In genomic region chr15:68621535-68621934, GRCh38 we compare ENCODE assay signal across 1 cellular context.
A peak's percentile ranks its signal among the peaks of the same experiment; 100 is the strongest.
TF ChIP-seq lines count a peak whose summit lies in the region.

No MANE protein-coding gene starts in this region.

TF ChIP-seq in K562, 482 proteins besides CTCF, POLR2A, EP300 and RAD21 (continued from another document):
- TF ChIP-seq PHTF2 (CRISPR knock-in tag; IDR thresholded peaks at IDR 0.05) (no peak), ZNF407 (IDR thresholded peaks at IDR 0.05; ENCODE audit: low read depth) (no peak), ZNF444 (CRISPR knock-in tag; IDR thresholded peaks at IDR 0.05) (no peak), CBFA2T2 (conservative IDR thresholded peaks at IDR 0.05) (0 out of 2 replicates have a peak, but pooled peaks have one; percentile 10), HDAC1 (IDR thresholded peaks at IDR 0.05) (no peak), YBX1 (IDR thresholded peaks at IDR 0.05) (no peak), TFE3 (CRISPR knock-in tag; IDR thresholded peaks at IDR 0.05) (peak; percentile 85), HOXB6 (CRISPR knock-in tag; IDR thresholded peaks at IDR 0.05; ENCODE audit: borderline replicate concordance) (no peak), TOE1 (IDR thresholded peaks at IDR 0.05; ENCODE audit: borderline replicate concordance) (0 out of 2 replicates have a peak, but pooled peaks have one; percentile 45), TOE1 (CRISPR knock-in tag; IDR thresholded peaks at IDR 0.05; ENCODE audit: borderline replicate concordance, low read depth) (no peak), HMG20A (CRISPR knock-in tag; conservative IDR thresholded peaks at IDR 0.05) (no peak), CCNT2 (IDR thresholded peaks at IDR 0.05; ENCODE audit: borderline replicate concordance, extremely low read depth, insufficient read length, low read depth, low read length) (no peak), USF2 (CRISPR knock-in tag; IDR thresholded peaks at IDR 0.05) (0 out of 2 replicates have a peak, but pooled peaks have one; percentile 4)
